ENCODE assay signal across 1 cellular context in the genomic region with DNA sequence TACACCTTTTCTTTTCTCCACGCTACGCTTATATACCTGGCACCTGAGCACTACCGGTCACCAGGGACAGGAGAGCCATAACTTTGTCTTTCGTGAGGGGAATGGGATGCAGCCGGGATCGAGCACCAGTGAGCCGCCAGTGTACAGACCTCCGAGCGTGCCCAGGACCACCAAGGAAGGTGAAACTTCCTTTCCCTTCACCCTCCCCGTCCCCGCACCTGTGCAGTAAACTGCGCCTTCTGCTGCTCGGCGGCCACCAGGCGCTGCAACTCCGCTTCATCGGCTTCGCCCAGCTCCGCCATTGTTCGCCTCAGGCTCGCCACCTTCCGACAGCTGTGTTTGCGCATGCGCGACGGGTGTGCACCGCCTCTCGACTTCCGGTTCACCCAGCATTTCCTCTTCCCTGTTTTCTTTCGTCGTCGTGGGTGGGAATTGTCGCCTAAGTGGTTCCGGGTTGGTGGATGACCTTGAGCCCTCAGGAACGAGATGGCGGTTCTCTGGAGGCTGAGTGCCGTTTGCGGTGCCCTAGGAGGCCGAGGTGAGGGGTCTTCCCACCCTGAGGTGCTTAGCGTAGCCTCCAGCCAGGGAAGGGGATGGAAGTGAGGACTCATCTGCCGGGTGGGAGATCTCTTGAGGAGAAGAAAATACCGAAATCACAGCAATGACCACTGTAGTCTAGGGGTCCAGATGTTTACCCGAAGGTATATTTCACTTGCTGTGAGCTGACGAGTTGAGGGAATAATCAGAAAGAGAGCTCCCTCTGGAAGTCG.
A peak's percentile ranks its signal among the peaks of the same experiment; 100 is the strongest.
TF ChIP-seq lines count a peak whose summit lies in the region.

Gene SDHD (plus strand): TSS at position 452 of the 770 bp plus-strand sequence. CDS start 35 bp downstream, at position 487.
Gene TIMM8B (minus strand): TSS at position 335 of the 770 bp plus-strand sequence. CDS start 33 bp downstream, at position 302.

TF ChIP-seq in GM12878, 131 proteins besides CTCF, POLR2A, EP300 and RAD21 (continued from another document and continues in another):
- peak; percentile 45; the same call in 1 of the 2 replicates for TF ChIP-seq ZBTB11 (CRISPR knock-in tag; IDR thresholded peaks at IDR 0.05)
- peak; percentile 45 for TF ChIP-seq ATF7 (IDR thresholded peaks at IDR 0.05; ENCODE audit: low read depth)
- TF ChIP-seq ZZZ3 (IDR thresholded peaks at IDR 0.05; ENCODE audit: control insufficient read depth, insufficient read length, low read depth), result no peak
- peak; percentile 52; the same call in 1 of the 2 replicates for TF ChIP-seq ZNF207 (IDR thresholded peaks at IDR 0.05; ENCODE audit: borderline replicate concordance)
- no peak for TF ChIP-seq EZH2 (IDR thresholded peaks at IDR 0.05; ENCODE audit: borderline replicate concordance, control insufficient read depth, low read depth, low read length)
- TF ChIP-seq BACH1 (IDR thresholded peaks at IDR 0.05; ENCODE audit: borderline replicate concordance), result peak; percentile 55; the same call in 1 of the 2 replicates
- TF ChIP-seq EGR1 (IDR thresholded peaks at IDR 0.05; ENCODE audit: borderline replicate concordance in 1 of 2, low read depth in 2 of 2, low read length in 2 of 2), result peak in 1 of 2 experiments; percentile 79; a peak in 2 of 3 replicates
- TF ChIP-seq ZBED1 (IDR thresholded peaks at IDR 0.05; ENCODE audit: borderline replicate concordance), result peak; percentile 69; the same call in 1 of the 2 replicates
- TF ChIP-seq IRF4 (IDR thresholded peaks at IDR 0.05; ENCODE audit: low read depth, low read length), result 0 out of 2 replicates have a peak, but pooled peaks have one; percentile 21
- TF ChIP-seq, protein P1, sequence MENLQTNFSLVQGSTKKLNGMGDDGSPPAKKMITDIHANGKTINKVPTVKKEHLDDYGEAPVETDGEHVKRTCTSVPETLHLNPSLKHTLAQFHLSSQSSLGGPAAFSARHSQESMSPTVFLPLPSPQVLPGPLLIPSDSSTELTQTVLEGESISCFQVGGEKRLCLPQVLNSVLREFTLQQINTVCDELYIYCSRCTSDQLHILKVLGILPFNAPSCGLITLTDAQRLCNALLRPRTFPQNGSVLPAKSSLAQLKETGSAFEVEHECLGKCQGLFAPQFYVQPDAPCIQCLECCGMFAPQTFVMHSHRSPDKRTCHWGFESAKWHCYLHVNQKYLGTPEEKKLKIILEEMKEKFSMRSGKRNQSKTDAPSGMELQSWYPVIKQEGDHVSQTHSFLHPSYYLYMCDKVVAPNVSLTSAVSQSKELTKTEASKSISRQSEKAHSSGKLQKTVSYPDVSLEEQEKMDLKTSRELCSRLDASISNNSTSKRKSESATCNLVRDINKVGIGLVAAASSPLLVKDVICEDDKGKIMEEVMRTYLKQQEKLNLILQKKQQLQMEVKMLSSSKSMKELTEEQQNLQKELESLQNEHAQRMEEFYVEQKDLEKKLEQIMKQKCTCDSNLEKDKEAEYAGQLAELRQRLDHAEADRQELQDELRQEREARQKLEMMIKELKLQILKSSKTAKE (IDR thresholded peaks at IDR 0.05; ENCODE audit: low read depth, poor library complexity, severe bottlenecking), result peak; percentile 26
- TF ChIP-seq WRNIP1 (IDR thresholded peaks at IDR 0.05; ENCODE audit: borderline replicate concordance, low read depth, low read length), result 0 out of 2 replicates have a peak, but pooled peaks have one; percentile 87
- peak; percentile 97 for TF ChIP-seq ZBTB40 (IDR thresholded peaks at IDR 0.05; ENCODE audit: borderline replicate concordance)
- TF ChIP-seq MTA3 (IDR thresholded peaks at IDR 0.05; ENCODE audit: borderline replicate concordance, low read length), result no peak
- TF ChIP-seq NR2F1 (conservative IDR thresholded peaks at IDR 0.05), result peak; percentile 91
- TF ChIP-seq RB1 (IDR thresholded peaks at IDR 0.05; ENCODE audit: borderline replicate concordance), result 0 out of 2 replicates have a peak, but pooled peaks have one; percentile 69
- TF ChIP-seq POLR2AphosphoS2 (IDR thresholded peaks at IDR 0.05; ENCODE audit: low read depth, low read length), result peak; percentile 79; the same call in 1 of the 2 replicates
- peak; percentile 98 for TF ChIP-seq NR2C1 (IDR thresholded peaks at IDR 0.05)
- TF ChIP-seq TBL1XR1 (IDR thresholded peaks at IDR 0.05; ENCODE audit: low read depth, low read length), result peak; percentile 61; the same call in 1 of the 2 replicates
- TF ChIP-seq SIX5 (IDR thresholded peaks at IDR 0.05; ENCODE audit: low read depth, low read length, severe bottlenecking), result peak; percentile 52
- TF ChIP-seq, protein P2, sequence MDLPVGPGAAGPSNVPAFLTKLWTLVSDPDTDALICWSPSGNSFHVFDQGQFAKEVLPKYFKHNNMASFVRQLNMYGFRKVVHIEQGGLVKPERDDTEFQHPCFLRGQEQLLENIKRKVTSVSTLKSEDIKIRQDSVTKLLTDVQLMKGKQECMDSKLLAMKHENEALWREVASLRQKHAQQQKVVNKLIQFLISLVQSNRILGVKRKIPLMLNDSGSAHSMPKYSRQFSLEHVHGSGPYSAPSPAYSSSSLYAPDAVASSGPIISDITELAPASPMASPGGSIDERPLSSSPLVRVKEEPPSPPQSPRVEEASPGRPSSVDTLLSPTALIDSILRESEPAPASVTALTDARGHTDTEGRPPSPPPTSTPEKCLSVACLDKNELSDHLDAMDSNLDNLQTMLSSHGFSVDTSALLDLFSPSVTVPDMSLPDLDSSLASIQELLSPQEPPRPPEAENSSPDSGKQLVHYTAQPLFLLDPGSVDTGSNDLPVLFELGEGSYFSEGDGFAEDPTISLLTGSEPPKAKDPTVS (IDR thresholded peaks at IDR 0.05; ENCODE audit: low read depth, low read length), result no peak
- TF ChIP-seq, protein P3, sequence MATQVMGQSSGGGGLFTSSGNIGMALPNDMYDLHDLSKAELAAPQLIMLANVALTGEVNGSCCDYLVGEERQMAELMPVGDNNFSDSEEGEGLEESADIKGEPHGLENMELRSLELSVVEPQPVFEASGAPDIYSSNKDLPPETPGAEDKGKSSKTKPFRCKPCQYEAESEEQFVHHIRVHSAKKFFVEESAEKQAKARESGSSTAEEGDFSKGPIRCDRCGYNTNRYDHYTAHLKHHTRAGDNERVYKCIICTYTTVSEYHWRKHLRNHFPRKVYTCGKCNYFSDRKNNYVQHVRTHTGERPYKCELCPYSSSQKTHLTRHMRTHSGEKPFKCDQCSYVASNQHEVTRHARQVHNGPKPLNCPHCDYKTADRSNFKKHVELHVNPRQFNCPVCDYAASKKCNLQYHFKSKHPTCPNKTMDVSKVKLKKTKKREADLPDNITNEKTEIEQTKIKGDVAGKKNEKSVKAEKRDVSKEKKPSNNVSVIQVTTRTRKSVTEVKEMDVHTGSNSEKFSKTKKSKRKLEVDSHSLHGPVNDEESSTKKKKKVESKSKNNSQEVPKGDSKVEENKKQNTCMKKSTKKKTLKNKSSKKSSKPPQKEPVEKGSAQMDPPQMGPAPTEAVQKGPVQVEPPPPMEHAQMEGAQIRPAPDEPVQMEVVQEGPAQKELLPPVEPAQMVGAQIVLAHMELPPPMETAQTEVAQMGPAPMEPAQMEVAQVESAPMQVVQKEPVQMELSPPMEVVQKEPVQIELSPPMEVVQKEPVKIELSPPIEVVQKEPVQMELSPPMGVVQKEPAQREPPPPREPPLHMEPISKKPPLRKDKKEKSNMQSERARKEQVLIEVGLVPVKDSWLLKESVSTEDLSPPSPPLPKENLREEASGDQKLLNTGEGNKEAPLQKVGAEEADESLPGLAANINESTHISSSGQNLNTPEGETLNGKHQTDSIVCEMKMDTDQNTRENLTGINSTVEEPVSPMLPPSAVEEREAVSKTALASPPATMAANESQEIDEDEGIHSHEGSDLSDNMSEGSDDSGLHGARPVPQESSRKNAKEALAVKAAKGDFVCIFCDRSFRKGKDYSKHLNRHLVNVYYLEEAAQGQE (IDR thresholded peaks at IDR 0.05; ENCODE audit: low read depth, low read length), result 0 out of 2 replicates have a peak, but pooled peaks have one; percentile 3
- TF ChIP-seq MTA2 (IDR thresholded peaks at IDR 0.05; ENCODE audit: low read depth), result peak; percentile 92
- no peak for TF ChIP-seq RAD51 (IDR thresholded peaks at IDR 0.05)
- no peak; the same call in 1 of the 2 replicates for TF ChIP-seq LARP7 (IDR thresholded peaks at IDR 0.05)
- TF ChIP-seq ZBTB33 (IDR thresholded peaks at IDR 0.05), result no peak
- TF ChIP-seq, protein P4, sequence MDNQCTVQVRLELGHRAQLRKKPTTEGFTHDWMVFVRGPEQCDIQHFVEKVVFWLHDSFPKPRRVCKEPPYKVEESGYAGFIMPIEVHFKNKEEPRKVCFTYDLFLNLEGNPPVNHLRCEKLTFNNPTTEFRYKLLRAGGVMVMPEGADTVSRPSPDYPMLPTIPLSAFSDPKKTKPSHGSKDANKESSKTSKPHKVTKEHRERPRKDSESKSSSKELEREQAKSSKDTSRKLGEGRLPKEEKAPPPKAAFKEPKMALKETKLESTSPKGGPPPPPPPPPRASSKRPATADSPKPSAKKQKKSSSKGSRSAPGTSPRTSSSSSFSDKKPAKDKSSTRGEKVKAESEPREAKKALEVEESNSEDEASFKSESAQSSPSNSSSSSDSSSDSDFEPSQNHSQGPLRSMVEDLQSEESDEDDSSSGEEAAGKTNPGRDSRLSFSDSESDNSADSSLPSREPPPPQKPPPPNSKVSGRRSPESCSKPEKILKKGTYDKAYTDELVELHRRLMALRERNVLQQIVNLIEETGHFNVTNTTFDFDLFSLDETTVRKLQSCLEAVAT (IDR thresholded peaks at IDR 0.05), result peak; percentile 76
- TF ChIP-seq SMAD1 (IDR thresholded peaks at IDR 0.05; ENCODE audit: low read depth, partially characterized antibody), result peak; percentile 19
- TF ChIP-seq BHLHE40 (IDR thresholded peaks at IDR 0.05; ENCODE audit: borderline replicate concordance in 1 of 2, low read depth in 2 of 2, low read length in 1 of 2), result 0 out of 4 replicates have a peak, but pooled peaks of 1 of the 2 experiments have one; percentile 4
- TF ChIP-seq IKZF1 (conservative IDR thresholded peaks at IDR 0.05), result peak; percentile 87
- TF ChIP-seq HDGF (IDR thresholded peaks at IDR 0.05), result peak; percentile 83; the same call in 1 of the 2 replicates
- TF ChIP-seq NFYA (IDR thresholded peaks at IDR 0.05; ENCODE audit: borderline replicate concordance, low read depth, low read length), result no peak
- TF ChIP-seq EED (IDR thresholded peaks at IDR 0.05; ENCODE audit: low read depth), result peak; percentile 58
- peak; percentile 77 for TF ChIP-seq HCFC1 (IDR thresholded peaks at IDR 0.05; ENCODE audit: low read length)
- peak; percentile 82; the same call in 1 of the 2 replicates for TF ChIP-seq SPI1 (IDR thresholded peaks at IDR 0.05; ENCODE audit: borderline replicate concordance, insufficient read depth, low read depth, low read length)
- TF ChIP-seq SREBF2 (IDR thresholded peaks at IDR 0.05; ENCODE audit: low read length), result no peak
- TF ChIP-seq YY1 (IDR thresholded peaks at IDR 0.05; ENCODE audit: low read depth, low read length), result peak; percentile 98
- peak; percentile 77; the same call in 1 of the 2 replicates for TF ChIP-seq CREM (IDR thresholded peaks at IDR 0.05; ENCODE audit: low read depth)
